In the genomic region with DNA sequence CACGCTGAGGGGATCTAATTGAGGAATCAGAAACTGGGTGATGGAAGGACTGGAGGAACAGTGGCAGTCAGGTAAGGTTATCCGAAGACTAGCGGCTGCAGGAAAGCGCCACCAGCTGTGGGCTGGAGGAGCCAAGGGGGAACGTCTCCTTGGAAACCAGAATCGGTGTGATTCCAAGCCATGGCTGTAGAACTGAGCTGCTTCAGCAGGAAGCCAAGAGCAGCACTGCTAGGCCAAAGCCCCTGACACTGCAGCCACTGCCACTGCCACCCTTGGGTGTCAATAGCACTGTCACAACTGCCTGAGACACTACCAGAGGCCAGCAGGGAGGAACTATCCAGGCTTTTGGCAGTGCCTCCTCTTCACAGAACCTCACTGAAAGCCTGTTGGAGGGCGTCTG, we compare ENCODE assay signal across 2 cellular contexts.
TF ChIP-seq lines count a peak whose summit lies in the region.

No MANE protein-coding gene starts in this region.

TF ChIP-seq in HEK293, 187 proteins besides CTCF, POLR2A, EP300 and RAD21:
- TF ChIP-seq ZNF214 (tag by site-specific recombination; IDR thresholded peaks at IDR 0.05; ENCODE audit: borderline replicate concordance) (no peak), BCL11A (tag by site-specific recombination; IDR thresholded peaks at IDR 0.05; ENCODE audit: low read depth) (no peak), ZNF112 (tag by site-specific recombination; IDR thresholded peaks at IDR 0.05) (no peak), KLF8 (tag by site-specific recombination; IDR thresholded peaks at IDR 0.05) (no peak), ZBTB48 (tag by site-specific recombination; IDR thresholded peaks at IDR 0.05) (no peak), ZNF660 (tag by site-specific recombination; IDR thresholded peaks at IDR 0.05) (no peak), ZIC2 (tag by site-specific recombination; IDR thresholded peaks at IDR 0.05) (0 out of 2 replicates have a peak, but pooled peaks have one; percentile 27)
- TF ChIP-seq, protein P1, sequence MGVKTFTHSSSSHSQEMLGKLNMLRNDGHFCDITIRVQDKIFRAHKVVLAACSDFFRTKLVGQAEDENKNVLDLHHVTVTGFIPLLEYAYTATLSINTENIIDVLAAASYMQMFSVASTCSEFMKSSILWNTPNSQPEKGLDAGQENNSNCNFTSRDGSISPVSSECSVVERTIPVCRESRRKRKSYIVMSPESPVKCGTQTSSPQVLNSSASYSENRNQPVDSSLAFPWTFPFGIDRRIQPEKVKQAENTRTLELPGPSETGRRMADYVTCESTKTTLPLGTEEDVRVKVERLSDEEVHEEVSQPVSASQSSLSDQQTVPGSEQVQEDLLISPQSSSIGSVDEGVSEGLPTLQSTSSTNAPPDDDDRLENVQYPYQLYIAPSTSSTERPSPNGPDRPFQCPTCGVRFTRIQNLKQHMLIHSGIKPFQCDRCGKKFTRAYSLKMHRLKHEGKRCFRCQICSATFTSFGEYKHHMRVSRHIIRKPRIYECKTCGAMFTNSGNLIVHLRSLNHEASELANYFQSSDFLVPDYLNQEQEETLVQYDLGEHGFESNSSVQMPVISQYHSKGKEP (tag by site-specific recombination; IDR thresholded peaks at IDR 0.05) = no peak

TF ChIP-seq in neural cell, 6 proteins besides CTCF, POLR2A, EP300 and RAD21:
- TF ChIP-seq MXI1 (conservative IDR thresholded peaks at IDR 0.05; ENCODE audit: poor library complexity, severe bottlenecking) = no peak
